8 cellular contexts compared by ENCODE assay signal in the genomic region with DNA sequence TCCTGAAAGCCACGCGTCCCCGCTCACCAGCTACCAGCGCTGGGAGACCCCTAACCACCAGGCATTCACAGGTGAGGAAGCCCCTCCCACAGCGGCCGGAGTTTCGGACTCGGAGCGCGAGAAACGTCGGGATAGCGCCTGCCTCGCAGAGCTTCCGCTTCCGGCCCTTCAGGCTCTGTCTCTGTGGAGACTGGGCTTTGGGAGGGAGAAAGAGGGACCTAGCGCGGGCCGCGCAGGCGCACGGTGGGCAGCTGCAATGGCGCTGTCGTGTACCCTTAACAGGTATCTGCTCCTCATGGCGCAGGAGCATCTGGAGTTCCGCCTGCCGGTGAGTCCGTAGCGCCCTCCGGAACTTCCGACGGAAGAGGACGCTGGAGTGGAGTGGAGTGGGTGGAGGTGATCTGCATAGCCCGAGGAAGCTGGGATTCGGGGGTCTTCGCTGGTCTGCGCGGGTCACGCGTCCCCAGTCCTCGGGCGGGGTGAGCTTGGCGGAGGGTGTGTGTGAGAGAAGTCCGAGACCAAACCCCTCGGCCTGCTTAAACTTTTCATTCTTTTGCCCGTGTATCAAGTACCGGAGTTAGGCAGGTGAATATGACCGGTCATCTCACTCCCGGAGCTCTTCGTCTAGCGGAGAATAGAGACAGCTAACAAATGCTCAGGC. TPM values are rescaled to one million over a fixed set of nuclear protein-coding genes. Genes with fewer than 3 reads are reported as not detected.
DNase-seq lines count a peak whose midpoint lies in the region; ATAC-seq, FAIRE-seq and TF ChIP-seq lines count a peak whose summit lies in the region.

Gene TRMT11, plus strand, starts transcription at position 246 of the 661 bp plus-strand sequence. Its CDS starts 11 bp downstream, at position 257.

- peak; percentile 93 for DNase-seq in AG08395 (ENCODE audit: low spot score)
- peak; percentile 94 for DNase-seq in NCI-H2196 (lab: John Stamatoyannopoulos, UW; ENCODE audit: unreplicated experiment)
- DNase-seq in activated B cell treated with CpG ODN at 0.5 μM for 24 hours: peak; percentile 70
- peak; percentile 81 for DNase-seq in central memory CD4-positive, alpha-beta T cell
- peak; percentile 35 for DNase-seq in keratinocyte (ENCODE audit: low read depth, low spot score)
- peak; percentile 78 to 82 (median 79) for DNase-seq in stimulated activated CD4-positive, alpha-beta T cell treated with anti-CD3 and anti-CD28 coated beads, Interleukin-12 subunit alpha, Interleukin-12 subunit beta, amount 100 ng/mL, for 48 hours (ENCODE audit: low read depth in 2 of 3, low spot score in 1 of 3)

- peak within 1 kb of the TSS; percentile 25 for H3K4me3 Mint-ChIP-seq in activated B cell treated with CpG ODN at 0.5 μM for 24 hours

- no peak within 1 kb of the TSS for H3K27ac Mint-ChIP-seq in activated B cell treated with CpG ODN at 0.5 μM for 24 hours

- H3K27me3 Mint-ChIP-seq in activated B cell treated with CpG ODN at 0.5 μM for 24 hours: no peaks in the 10 kb centered on the region

- no peaks in the 10 kb centered on the region for H3K36me3 Mint-ChIP-seq in activated B cell treated with CpG ODN at 0.5 μM for 24 hours (ENCODE audit: low read depth)

- no peaks in the 10 kb centered on the region for H3K27me3 ChIP-seq in keratinocyte (ENCODE audit: control insufficient read depth, extremely low read depth, insufficient read depth, low read length)

- POLR2A ChIA-PET in activated B cell treated with CpG ODN at 0.5 μM for 24 hours (lab: Charles Lee): interaction anchor here (0.5 to 2.3 kb wide), 15 partner anchors 9 to 1355 kb away, joined by 3 to 23 read pairs (median 4); partner anchors contain the start of genes HDDC2, HEY2, HINT3 and NCOA7

- H3K9me3 ChIP-seq in keratinocyte (ENCODE audit: control insufficient read depth, low read depth, low read length): no peaks in the 10 kb centered on the region

- H3K9me1 ChIP-seq in keratinocyte (ENCODE audit: control insufficient read depth, extremely low read depth, insufficient read depth, low read length): peaks cover 2% of the 10 kb centered on the region

- H3K4me1 Mint-ChIP-seq in activated B cell treated with CpG ODN at 0.5 μM for 24 hours: peaks cover 9% of the 10 kb centered on the region

- peak within 1 kb of the TSS; percentile 74 to 98 (median 98) for H3K4me3 ChIP-seq in keratinocyte (ENCODE audit: control insufficient read depth in 2 of 3, extremely low read depth in 1 of 3, insufficient read depth in 2 of 3, low read depth in 1 of 3, low read length in 3 of 3)

- ATAC-seq in GM18873 (IDR thresholded peaks at IDR 0.05; ENCODE audit: low FRiP score, unreplicated experiment) (peak; percentile 94), HG03135 (IDR thresholded peaks at IDR 0.05; ENCODE audit: unreplicated experiment) (peak; percentile 95), activated B cell treated with CpG ODN at 0.5 μM for 24 hours (ENCODE audit: low read depth) (peak; percentile 95)

- H3K36me3 ChIP-seq in keratinocyte (ENCODE audit: control insufficient read depth in 2 of 2, extremely low read depth in 1 of 2, insufficient read depth in 2 of 2, low read length in 2 of 2): no peaks in the 10 kb centered on the region

- peak within 1 kb of the TSS; percentile 96 for H3K9ac ChIP-seq in keratinocyte (ENCODE audit: control insufficient read depth, extremely low read depth, insufficient read depth, low read length)

- peaks cover under 1% of the 10 kb centered on the region for H4K20me1 ChIP-seq in keratinocyte (ENCODE audit: control insufficient read depth, extremely low read depth, insufficient read depth, low read length)

- peaks cover 24% of the 10 kb centered on the region for H3K4me1 ChIP-seq in keratinocyte (ENCODE audit: control insufficient read depth, extremely low read depth, insufficient read depth, low read length)

- H2AFZ ChIP-seq in keratinocyte (ENCODE audit: control insufficient read depth, low read length): peak within 1 kb of the TSS; percentile 100

- no peaks in the 10 kb centered on the region for H3K9me3 Mint-ChIP-seq in activated B cell treated with CpG ODN at 0.5 μM for 24 hours

- dilution Hi-C loops in keratinocyte (cut with MboI; ENCODE audit: extremely low pct_ligation_motif_present, low sequenced_read_pairs): no loop called here

- intact Hi-C loops in activated B cell treated with CpG ODN at 0.5 μM for 24 hours (cut with micrococcal nuclease): loop anchor here (1.0 to 5.0 kb wide), 3 partner anchors 30 to 674 kb away; partner anchors contain the start of gene HINT3

- peak within 1 kb of the TSS; percentile 88 for H3K4me2 ChIP-seq in keratinocyte (ENCODE audit: control insufficient read depth, extremely low read depth, insufficient read depth, low read depth, low read length)

- peak within 1 kb of the TSS; percentile 95 for H3K27ac ChIP-seq in keratinocyte (ENCODE audit: control insufficient read depth, insufficient read depth, low read length)

- peak; percentile 26 for FAIRE-seq in keratinocyte (lab: Jason Lieb, UNC)

- no peak for TF ChIP-seq CTCF in activated B cell treated with CpG ODN at 0.5 μM for 24 hours (IDR thresholded peaks at IDR 0.05)
- peak in 1 of 3 experiments; percentile 20 for TF ChIP-seq CTCF in keratinocyte (optimal IDR thresholded peaks at IDR 0.05 in 1 of 3, IDR thresholded peaks at IDR 0.05 in 1 of 3, conservative IDR thresholded peaks at IDR 0.05 in 1 of 3; ENCODE audit: extremely low read depth in 1 of 3, insufficient read depth in 2 of 3, low read length in 3 of 3)

- CTCF ChIA-PET in activated B cell treated with CpG ODN at 0.5 μM for 24 hours (lab: Charles Lee): interaction anchor here (1.0 to 2.0 kb wide), 7 partner anchors 9 to 206 kb away, joined by 3 to 18 read pairs (median 4); partner anchors contain the start of gene HINT3

- peaks cover 45% of the 10 kb centered on the region for H3K79me2 ChIP-seq in keratinocyte (ENCODE audit: control insufficient read depth, insufficient read depth, low read length)

RNA-seq across cellular contexts. Expression of gene TRMT11, which starts in this region (rescaled TPM):
- total RNA-seq in activated B cell treated with CpG ODN at 0.5 μM for 24 hours: 24.6 and 33.4 TPM in 2 replicates
- 14.7 to 23.0 TPM (median 15.0 TPM) in 3 replicates for polyA plus RNA-seq in keratinocyte
- polyA plus RNA-seq in keratinocyte (2011; ENCODE audit: low read depth): 14.9 TPM
- 11.9 and 20.6 TPM in 2 replicates for polyA plus RNA-seq in keratinocyte (2011; cell fraction: cytosol; rRNA removed)
- polyA plus RNA-seq in keratinocyte (2011; cell fraction: nucleus; rRNA removed): 23.0 and 33.3 TPM in 2 replicates
- polyA plus RNA-seq in keratinocyte (2012; ENCODE audit: low replicate concordance): 10.7 and 13.5 TPM in 2 replicates
- polyA minus RNA-seq in keratinocyte: 1.1 to 30.8 TPM (median 9.2 TPM) in 3 replicates
- polyA minus RNA-seq in keratinocyte (2011; cell fraction: cytosol; rRNA and poly(A)+ RNA removed): 6.5 TPM
- 19.7 and 29.3 TPM in 2 replicates for polyA minus RNA-seq in keratinocyte (2011; cell fraction: nucleus; rRNA and poly(A)+ RNA removed)

Comparison
In these comparisons a context has a peak if more than half of its experiments do, and no peak if none do; other contexts are left out.
1. Peak in every context shown above with its lines: DNase-seq, ATAC-seq, H3K4me3 ChIP-seq and H3K27ac ChIP-seq.
2. DNase-seq: peak in every context shown above with its lines; median percentile 94 in NCI-H2196; 93 in AG08395; 81 in central memory CD4-positive, alpha-beta T cell; 79 in stimulated activated CD4-positive, alpha-beta T cell treated with anti-CD3 and anti-CD28 coated beads, Interleukin-12 subunit alpha, Interleukin-12 subunit beta, amount 100 ng/mL, for 48 hours; 70 in activated B cell treated with CpG ODN at 0.5 μM for 24 hours; 35 in keratinocyte.